Comparison of ENCODE assay signal across 16 cellular contexts in genomic region chr1:32736812-32737791, GRCh38. TPM values are rescaled to one million over a fixed set of nuclear protein-coding genes. Genes with fewer than 3 reads are reported as not detected.
DNase-seq lines count a peak whose midpoint lies in the region; ATAC-seq, FAIRE-seq and TF ChIP-seq lines count a peak whose summit lies in the region.
"Had no signal": no experiment of that assay in that cellular context is flagged by ENCODE, and none has a peak within 500 bp of the region (broad histone marks: within the 10 kb centered on the region; RNA-seq: fewer than 3 reads in every experiment).

No MANE protein-coding gene starts in this region.

- H3K27ac ChIP-seq in RWPE2 (ENCODE audit: poor library complexity, severe bottlenecking) (no peak overlapping the region), muscle layer of duodenum (ENCODE audit: low read length) (peak overlapping the region; percentile 63), mammary epithelial cell (ENCODE audit: insufficient read depth, low read depth, low read length) (no peak overlapping the region)

- H3K4me2 ChIP-seq in mammary epithelial cell (ENCODE audit: insufficient read depth, low read depth, low read length): no peak overlapping the region

- H3K9me3 ChIP-seq in RWPE2 (ENCODE audit: severe bottlenecking) (no peaks in the 10 kb centered on the region), muscle layer of duodenum (ENCODE audit: control insufficient read depth in 1 of 2, low read length in 2 of 2) (no peaks in the 10 kb centered on the region), mammary epithelial cell (replicated peaks; ENCODE audit: insufficient read depth, low read length) (no peaks in the 10 kb centered on the region)

- no peaks in the 10 kb centered on the region for H4K20me1 ChIP-seq in mammary epithelial cell (ENCODE audit: insufficient read depth, low read length)

- 77% methylated on average over 7 of the region's 7 CpGs for WGBS in mammary epithelial cell (ENCODE audit: low coverage, missing lambda C conversion rate)

- no peak for DNase-seq in RWPE2 (ENCODE audit: low spot score)
- peak; percentile 96 for DNase-seq in iPS DF 19.7 (ENCODE audit: low read depth, low spot score)
- DNase-seq in mammary epithelial cell: no peak
- DNase-seq in NCI-H2081 (lab: John Stamatoyannopoulos, UW): no peak
- DNase-seq: activated CD8-positive, alpha-beta memory T cell treated with anti-CD3 and anti-CD28 coated beads, Interleukin-2, amount 50 U/mL, for 48 hours; activated naive CD4-positive, alpha-beta T cell treated with anti-CD3 and anti-CD28 coated beads for 36 hours; DMS 273 treated with DMSO at 0.1 percent for 48 hours; HFFc6; SHP77; substantia nigra had no signal

- H3K36me3 ChIP-seq in RWPE2 (ENCODE audit: low read depth) (no peaks in the 10 kb centered on the region), muscle layer of duodenum (ENCODE audit: control insufficient read depth in 1 of 2, insufficient read depth in 2 of 2, low read length in 2 of 2) (no peaks in the 10 kb centered on the region), mammary epithelial cell (ENCODE audit: insufficient read depth, low read length) (no peaks in the 10 kb centered on the region)

- no peak overlapping the region for H3K9ac ChIP-seq in mammary epithelial cell (ENCODE audit: insufficient read depth, low read length)

- H3K79me2 ChIP-seq in mammary epithelial cell (ENCODE audit: insufficient read depth, low read length): peaks cover 10% of the 10 kb centered on the region

- H3K27me3 ChIP-seq in RWPE2 (ENCODE audit: insufficient read depth, poor library complexity, severe bottlenecking) (no peaks in the 10 kb centered on the region), muscle layer of duodenum (ENCODE audit: low read depth, low read length) (no peaks in the 10 kb centered on the region), mammary epithelial cell (ENCODE audit: insufficient read depth, low read length) (no peaks in the 10 kb centered on the region)

- H2AFZ ChIP-seq in mammary epithelial cell (ENCODE audit: low read depth, low read length): no peak overlapping the region

- ATAC-seq in RWPE2 (ENCODE audit: low read depth): peak; percentile 25; the same call in 2 of the 3 replicates
- no peak for ATAC-seq in HG03025 (IDR thresholded peaks at IDR 0.05; ENCODE audit: low FRiP score, unreplicated experiment)
- ATAC-seq in GM18907 (IDR thresholded peaks at IDR 0.05; ENCODE audit: unreplicated experiment): no peak

- peak; percentile 95 for FAIRE-seq in G401.6 (lab: Jason Lieb, UNC)
- FAIRE-seq: endothelial cell of umbilical vein had no signal

- no peak overlapping the region for H3K4me3 ChIP-seq in RWPE2 (ENCODE audit: severe bottlenecking)
- no peak overlapping the region for H3K4me3 ChIP-seq in muscle layer of duodenum (ENCODE audit: low read depth in 1 of 2, low read length in 2 of 2)
- H3K4me3 ChIP-seq in mammary epithelial cell (replicated peaks in 1 of 3; ENCODE audit: insufficient read depth in 1 of 3, low read depth in 2 of 3, low read length in 3 of 3): no peak overlapping the region

- CTCF ChIA-PET in mammary epithelial cell (lab: Charles Lee; ENCODE audit: low non-redundant PET): interaction anchor here (0.5 kb wide), 1 partner anchor 25 kb away, joined by 3 read pairs; no protein-coding TSS in a partner anchor

- intact Hi-C loops in mammary epithelial cell (cut with micrococcal nuclease): no loop called here

- dilution Hi-C loops in mammary epithelial cell (cut with HindIII; ENCODE audit: low sequenced_read_pairs): no loop called here

- in situ Hi-C loops in mammary epithelial cell (cut with MboI; ENCODE audit: low sequenced_read_pairs in 2 of 2): no loop called here

- TF ChIP-seq CTCF in RWPE2 (IDR thresholded peaks at IDR 0.05; ENCODE audit: poor library complexity, severe bottlenecking): no peak
- no peak for TF ChIP-seq CTCF in mammary epithelial cell (conservative IDR thresholded peaks at IDR 0.05 in 1 of 2, IDR thresholded peaks at IDR 0.05 in 1 of 2; ENCODE audit: extremely low read depth in 1 of 2, insufficient read depth in 1 of 2, low read depth in 1 of 2, low read length in 2 of 2)

- peaks cover 6% of the 10 kb centered on the region for H3K4me1 ChIP-seq in RWPE2 (ENCODE audit: insufficient read depth, poor library complexity, severe bottlenecking)
- H3K4me1 ChIP-seq in muscle layer of duodenum (ENCODE audit: control insufficient read depth in 1 of 2, insufficient read depth in 2 of 2, low read length in 2 of 2): peaks cover 0 to 8% of the 10 kb centered on the region in 2 donors
- peaks cover 6% of the 10 kb centered on the region for H3K4me1 ChIP-seq in mammary epithelial cell (ENCODE audit: insufficient read depth, low read length)

- no TSS peak for BruUV-seq in mammary epithelial cell (replicated peaks; lab: Mats Ljungman, UMichigan)

RNA-seq across cellular contexts. Expression of gene SYNC, which starts 34.5 kb away (rescaled TPM):
- 10 to 100 TPM in 1 of 2 donors, 1 to 10 TPM in 1; 9.2 to 60.0 TPM for total RNA-seq in mammary epithelial cell
- 7.6 TPM for polyA plus RNA-seq in mammary epithelial cell
- polyA minus RNA-seq in mammary epithelial cell: 7.9 TPM
- total RNA-seq: activated naive CD4-positive, alpha-beta T cell treated with anti-CD3 and anti-CD28 coated beads for 36 hours; T-helper 2 cell treated with Interferon-gamma antibody and Interleukin-4, amounts not matched to agents 100 ng/mL and 5 ng/mL, for 36 hours had no signal
